ENCODE assay signal across 8 cellular contexts in genomic region chr11:95230054-95231034, GRCh38. TPM values are rescaled to one million over a fixed set of nuclear protein-coding genes. Genes with fewer than 3 reads are reported as not detected.
A peak's percentile ranks its signal among the peaks of the same experiment; 100 is the strongest.
DNase-seq lines count a peak whose midpoint lies in the region; ATAC-seq and TF ChIP-seq lines count a peak whose summit lies in the region.

No MANE protein-coding gene starts in this region.

- TF ChIP-seq EP300 in suprapubic skin (IDR thresholded peaks at IDR 0.05) = no peak

- 0 to 2% methylated on average over 9 to 70 of the region's 70 CpGs for WGBS in endodermal cell (ENCODE audit: insufficient coverage in 1 of 2, insufficient read length in 1 of 2), 2 experiments
- WGBS in suprapubic skin = under 1% methylated on average over 45 of the region's 70 CpGs

- H3K9ac ChIP-seq in endodermal cell (ENCODE audit: extremely low read depth, low read length, poor library complexity, severe bottlenecking) = peak overlapping the region; percentile 16

- TF ChIP-seq POLR2A in suprapubic skin (IDR thresholded peaks at IDR 0.05) = no peak

- TF ChIP-seq CTCF in endodermal cell (conservative IDR thresholded peaks at IDR 0.05) (no peak), suprapubic skin (IDR thresholded peaks at IDR 0.05) (no peak)

- H3K4me3 ChIP-seq in endodermal cell (ENCODE audit: low read length) = peak overlapping the region; percentile 92
- H3K4me3 ChIP-seq in suprapubic skin = peak overlapping the region; percentile 96

- H3K4me3 Mint-ChIP-seq in activated CD4-positive, alpha-beta memory T cell treated with anti-CD3 and anti-CD28 coated beads for 36 hours = no peak overlapping the region
- no peak overlapping the region for H3K4me3 Mint-ChIP-seq in endodermal cell

- peak overlapping the region; percentile 85 for H3K27ac Mint-ChIP-seq in activated CD4-positive, alpha-beta memory T cell treated with anti-CD3 and anti-CD28 coated beads for 36 hours
- H3K27ac Mint-ChIP-seq in endodermal cell = peak overlapping the region; percentile 92

- no peaks in the 10 kb centered on the region for H3K9me3 Mint-ChIP-seq in activated CD4-positive, alpha-beta memory T cell treated with anti-CD3 and anti-CD28 coated beads for 36 hours
- no peaks in the 10 kb centered on the region for H3K9me3 Mint-ChIP-seq in endodermal cell

- H3K27me3 Mint-ChIP-seq in activated CD4-positive, alpha-beta memory T cell treated with anti-CD3 and anti-CD28 coated beads for 36 hours = no peaks in the 10 kb centered on the region
- H3K27me3 Mint-ChIP-seq in endodermal cell (ENCODE audit: insufficient read depth) = peaks cover 15% of the 10 kb centered on the region

- H3K9me3 ChIP-seq in endodermal cell (ENCODE audit: control insufficient read depth, low read length) (no peaks in the 10 kb centered on the region), suprapubic skin (no peaks in the 10 kb centered on the region)

- peak; percentile 3 for ATAC-seq in GM21619 (IDR thresholded peaks at IDR 0.05; ENCODE audit: unreplicated experiment)

- H3K27ac ChIP-seq in endodermal cell (ENCODE audit: low read depth, low read length) (peak overlapping the region; percentile 73), suprapubic skin (peak overlapping the region; percentile 92)

- H3K27me3 ChIP-seq in endodermal cell (ENCODE audit: control insufficient read depth, insufficient read depth, low read length, poor library complexity, severe bottlenecking) (peaks cover 20% of the 10 kb centered on the region), suprapubic skin (no peaks in the 10 kb centered on the region)

- no peaks in the 10 kb centered on the region for H3K36me3 ChIP-seq in endodermal cell (ENCODE audit: control insufficient read depth, insufficient read depth, low read length)
- H3K36me3 ChIP-seq in suprapubic skin = no peaks in the 10 kb centered on the region

- CTCF ChIA-PET in activated CD4-positive, alpha-beta memory T cell treated with anti-CD3 and anti-CD28 coated beads for 36 hours (lab: Charles Lee) = interaction anchor here (0.7 to 5.2 kb wide), 16 partner anchors 17 to 560 kb away, joined by 3 to 59 read pairs (median 4); partner anchors contain the start of gene CEP57

- peaks cover 59% of the 10 kb centered on the region for H3K4me1 Mint-ChIP-seq in activated CD4-positive, alpha-beta memory T cell treated with anti-CD3 and anti-CD28 coated beads for 36 hours (ENCODE audit: low read depth)
- H3K4me1 Mint-ChIP-seq in endodermal cell = peaks cover 29% of the 10 kb centered on the region

- intact Hi-C loops in activated CD4-positive, alpha-beta memory T cell treated with anti-CD3 and anti-CD28 coated beads for 36 hours (cut with micrococcal nuclease) = loop anchor here (1.0 to 10.0 kb wide), 12 partner anchors 24 to 974 kb away; partner anchors contain the start of genes CEP57, CWC15 and KDM4D

- DNase-seq in DMS53 (lab: John Stamatoyannopoulos, UW) (peak; percentile 87), KG1 (lab: John Stamatoyannopoulos, UW) (peak; percentile 23), endodermal cell (peak; percentile 76), mesenteric fat pad (ENCODE audit: low spot score) (peak; percentile 89), suprapubic skin (ENCODE audit: low spot score in 2 of 2) (peak; percentile 75 to 82), GOT3 (lab: John Stamatoyannopoulos, UW) (no peak)
- peak; percentile 45 for DNase-seq in activated CD4-positive, alpha-beta memory T cell treated with anti-CD3 and anti-CD28 coated beads for 36 hours

- H3K4me1 ChIP-seq in endodermal cell (ENCODE audit: control insufficient read depth, insufficient read depth, low read length) (peaks cover 2% of the 10 kb centered on the region), suprapubic skin (peaks cover 44% of the 10 kb centered on the region)

- no peaks in the 10 kb centered on the region for H3K36me3 Mint-ChIP-seq in activated CD4-positive, alpha-beta memory T cell treated with anti-CD3 and anti-CD28 coated beads for 36 hours
- H3K36me3 Mint-ChIP-seq in endodermal cell (ENCODE audit: low read depth) = no peaks in the 10 kb centered on the region

- POLR2A ChIA-PET in activated CD4-positive, alpha-beta memory T cell treated with anti-CD3 and anti-CD28 coated beads for 36 hours (lab: Charles Lee) = interaction anchor here (0.9 to 3.5 kb wide), 13 partner anchors 10 to 560 kb away, joined by 3 to 17 read pairs (median 4); partner anchors contain the start of genes CEP57, ENDOD1, FAM76B and SRSF8

RNA-seq across cellular contexts. Expression of gene SESN3, which starts 0.7 kb away (rescaled TPM):
- 10 to 100 TPM; 13.9 to 15.5 TPM for total RNA-seq in activated CD4-positive, alpha-beta memory T cell treated with anti-CD3 and anti-CD28 coated beads for 36 hours
- total RNA-seq in endodermal cell (10 to 100 TPM; 33.6 to 43.1 TPM), mesenteric fat pad (19.5 TPM), suprapubic skin (10 to 100 TPM; 27.6 to 41.0 (median 32.1) TPM)
- polyA plus RNA-seq in endodermal cell (2013, experiment 1 of 2) = 34.9 TPM
- 36.3 TPM for polyA plus RNA-seq in endodermal cell (2013, experiment 2 of 2)
